ENCODE assay signal across 18 cellular contexts in the genomic region with DNA sequence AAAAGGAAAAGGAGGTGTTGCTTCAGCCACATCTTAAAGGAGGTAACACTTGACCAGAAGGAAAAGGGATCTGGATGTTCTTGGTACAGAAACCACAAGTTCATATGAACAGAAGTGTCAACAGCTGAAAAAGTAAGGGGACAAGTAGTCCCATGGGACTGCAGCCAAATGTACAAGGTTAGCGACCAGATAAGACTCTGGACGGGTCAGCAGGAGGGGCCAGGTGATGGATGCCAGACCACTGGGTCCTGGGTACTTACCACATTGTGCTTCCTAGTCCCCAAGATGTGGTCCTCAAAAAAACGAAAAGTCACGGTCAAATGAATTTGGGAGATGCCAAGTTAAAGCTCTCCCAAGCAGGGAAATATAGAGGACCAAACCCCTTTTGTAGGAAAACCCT. TPM values are rescaled to one million over a fixed set of nuclear protein-coding genes. Genes with fewer than 3 reads are reported as not detected.
"Had no signal": no experiment of that assay in that cellular context is flagged by ENCODE, and none has a peak within 500 bp of the region (broad histone marks: within the 10 kb centered on the region; RNA-seq: fewer than 3 reads in every experiment).

No MANE protein-coding gene starts in this region.

- H3K36me3 ChIP-seq: uterus had no signal

- H3K9me3 ChIP-seq: left lung, prostate gland, spleen, tibial nerve, uterus had no signal

- H3K4me1 ChIP-seq: left lung, prostate gland, tibial nerve, uterus had no signal

- H3K27ac Mint-ChIP-seq: natural killer cell treated with Interleukin-12 subunit alpha and Interleukin-12 subunit beta and Interleukin-15 and Interleukin-18, amount 100 ng/mL, for 72 hours had no signal

- H3K27ac ChIP-seq: left lung, prostate gland, spleen, tibial nerve, uterus had no signal

- H3K9me3 Mint-ChIP-seq: activated naive CD8-positive, alpha-beta T cell treated with anti-CD3 and anti-CD28 coated beads for 36 hours; natural killer cell treated with Interleukin-12 subunit alpha and Interleukin-12 subunit beta and Interleukin-15 and Interleukin-18, amount 100 ng/mL, for 72 hours; WTC11 had no signal

- H3K27me3 ChIP-seq: left lung, spleen, tibial nerve, uterus had no signal

- H3K4me3 ChIP-seq: left lung, prostate gland, spleen, tibial nerve, uterus had no signal

- DNase-seq: activated CD4-positive, alpha-beta T cell treated with anti-CD3 and anti-CD28 coated beads for 48 hours; activated naive CD8-positive, alpha-beta T cell treated with anti-CD3 and anti-CD28 coated beads for 36 hours; dermis blood vessel endothelial cell; left lung; mesenchymal stem cell; nucleus accumbens; spleen; SW 1271; uterus had no signal

- ATAC-seq: left lung; natural killer cell treated with Interleukin-12 subunit alpha and Interleukin-12 subunit beta and Interleukin-15 and Interleukin-18, amount 100 ng/mL, for 72 hours; sciatic nerve; WTC11 had no signal

RNA-seq across cellular contexts. Expression of a gene that starts 16.6 kb away (rescaled TPM):
- total RNA-seq: epithelial cell of proximal tubule; SK-MEL-5; T-helper 2 cell treated with Interferon-gamma antibody and Interleukin-4, amounts not matched to agents 100 ng/mL and 5 ng/mL, for 36 hours had no signal
- polyA plus RNA-seq: keratinocyte had no signal
